ENCODE assay signal across 1 cellular context in the genomic region with DNA sequence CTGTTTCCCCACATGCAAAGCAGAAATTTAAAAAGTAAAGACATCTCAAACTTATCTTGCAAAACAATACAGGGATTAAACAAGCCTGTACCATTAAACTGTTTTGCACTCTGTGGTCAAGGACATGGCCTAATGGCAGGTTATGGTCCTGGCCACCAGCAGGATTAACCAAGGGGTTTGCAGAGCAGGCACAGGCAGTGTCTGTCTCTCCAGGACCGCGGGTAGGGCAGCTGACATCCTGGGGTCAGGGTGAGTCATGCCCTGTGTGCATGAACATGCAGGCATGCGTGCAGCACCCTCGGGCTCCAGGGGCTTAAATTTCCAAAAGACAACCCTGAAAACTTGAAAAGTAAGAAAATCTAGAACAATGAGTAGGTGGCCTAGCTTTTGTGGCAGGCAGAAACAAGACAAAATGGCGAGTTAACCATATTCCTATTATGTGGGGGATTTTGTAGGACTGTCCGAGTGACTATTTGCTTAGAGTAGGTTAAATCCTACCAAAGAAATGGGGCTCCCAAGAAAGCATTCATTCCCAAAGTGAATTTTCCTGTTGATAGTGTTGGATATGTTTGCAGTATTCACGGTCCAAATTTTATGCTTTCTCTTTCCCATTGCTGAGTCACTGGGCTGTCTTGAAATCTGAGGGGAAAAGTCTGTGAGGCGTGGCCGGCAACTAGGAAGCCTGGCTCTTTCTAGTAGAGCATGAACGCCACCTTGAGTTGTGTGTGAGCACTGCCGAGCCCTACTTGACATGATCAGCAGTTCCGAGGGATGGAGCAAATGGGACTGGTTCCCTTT.
TF ChIP-seq lines count a peak whose summit lies in the region.

No MANE protein-coding gene starts in this region.

TF ChIP-seq in K562, 482 proteins besides CTCF, POLR2A, EP300 and RAD21 (continued from another document and continues in another):
- TF ChIP-seq, protein P1, sequence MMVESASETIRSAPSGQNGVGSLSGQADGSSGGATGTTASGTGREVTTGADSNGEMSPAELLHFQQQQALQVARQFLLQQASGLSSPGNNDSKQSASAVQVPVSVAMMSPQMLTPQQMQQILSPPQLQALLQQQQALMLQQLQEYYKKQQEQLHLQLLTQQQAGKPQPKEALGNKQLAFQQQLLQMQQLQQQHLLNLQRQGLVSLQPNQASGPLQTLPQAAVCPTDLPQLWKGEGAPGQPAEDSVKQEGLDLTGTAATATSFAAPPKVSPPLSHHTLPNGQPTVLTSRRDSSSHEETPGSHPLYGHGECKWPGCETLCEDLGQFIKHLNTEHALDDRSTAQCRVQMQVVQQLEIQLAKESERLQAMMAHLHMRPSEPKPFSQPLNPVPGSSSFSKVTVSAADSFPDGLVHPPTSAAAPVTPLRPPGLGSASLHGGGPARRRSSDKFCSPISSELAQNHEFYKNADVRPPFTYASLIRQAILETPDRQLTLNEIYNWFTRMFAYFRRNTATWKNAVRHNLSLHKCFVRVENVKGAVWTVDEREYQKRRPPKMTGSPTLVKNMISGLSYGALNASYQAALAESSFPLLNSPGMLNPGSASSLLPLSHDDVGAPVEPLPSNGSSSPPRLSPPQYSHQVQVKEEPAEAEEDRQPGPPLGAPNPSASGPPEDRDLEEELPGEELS (CRISPR knock-in tag; IDR thresholded peaks at IDR 0.05; ENCODE audit: borderline replicate concordance) = no peak
- TF ChIP-seq MEF2A (IDR thresholded peaks at IDR 0.05; ENCODE audit: control insufficient read depth, low read depth, low read length) (no peak), CCNT2 (IDR thresholded peaks at IDR 0.05; ENCODE audit: borderline replicate concordance, extremely low read depth, insufficient read length, low read depth, low read length) (no peak), KAT8 (IDR thresholded peaks at IDR 0.05; ENCODE audit: low read depth) (no peak), CBFA2T2 (conservative IDR thresholded peaks at IDR 0.05) (no peak), DDX20 (tag; IDR thresholded peaks at IDR 0.05; ENCODE audit: low read depth) (no peak), RBM34 (IDR thresholded peaks at IDR 0.05; ENCODE audit: borderline replicate concordance, insufficient read depth, low read length) (no peak), ZNF780A (CRISPR knock-in tag; IDR thresholded peaks at IDR 0.05) (no peak), KDM1A (IDR thresholded peaks at IDR 0.05) (no peak), ZNF431 (CRISPR knock-in tag; IDR thresholded peaks at IDR 0.05) (no peak), HDAC8 (tag; IDR thresholded peaks at IDR 0.05) (no peak), SIN3B (IDR thresholded peaks at IDR 0.05; ENCODE audit: low read depth) (no peak), EZH2 (IDR thresholded peaks at IDR 0.05; ENCODE audit: borderline replicate concordance, low read depth, low read length) (no peak), ZNF316 (IDR thresholded peaks at IDR 0.05) (peak; percentile 94), KLF6 (CRISPR knock-in tag; IDR thresholded peaks at IDR 0.05; ENCODE audit: borderline replicate concordance) (no peak), YY1 (IDR thresholded peaks at IDR 0.05; ENCODE audit: borderline replicate concordance in 1 of 3, control insufficient read depth in 1 of 3, extremely low read depth in 1 of 3, insufficient read depth in 3 of 3, insufficient read length in 1 of 3, insufficient replicate concordance in 2 of 3, low read depth in 1 of 3, low read length in 2 of 3) (peak in 1 of 3 experiments; percentile 31), ZSCAN29 (IDR thresholded peaks at IDR 0.05) (no peak), CC2D1A (IDR thresholded peaks at IDR 0.05) (no peak), ZBED1 (IDR thresholded peaks at IDR 0.05) (no peak), ZNF766 (CRISPR knock-in tag; conservative IDR thresholded peaks at IDR 0.05) (no peak), ADNP (tag; IDR thresholded peaks at IDR 0.05) (no peak), ZNF239 (CRISPR knock-in tag; IDR thresholded peaks at IDR 0.05) (no peak), SMAD1 (IDR thresholded peaks at IDR 0.05; ENCODE audit: low read depth, low read length, partially characterized antibody) (no peak), MTA1 (IDR thresholded peaks at IDR 0.05; ENCODE audit: borderline replicate concordance) (no peak)
- TF ChIP-seq, protein P2, sequence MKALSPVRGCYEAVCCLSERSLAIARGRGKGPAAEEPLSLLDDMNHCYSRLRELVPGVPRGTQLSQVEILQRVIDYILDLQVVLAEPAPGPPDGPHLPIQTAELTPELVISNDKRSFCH (CRISPR knock-in tag; IDR thresholded peaks at IDR 0.05) = no peak
- TF ChIP-seq, protein P2 (tag; IDR thresholded peaks at IDR 0.05) = no peak
- TF ChIP-seq, protein P3, sequence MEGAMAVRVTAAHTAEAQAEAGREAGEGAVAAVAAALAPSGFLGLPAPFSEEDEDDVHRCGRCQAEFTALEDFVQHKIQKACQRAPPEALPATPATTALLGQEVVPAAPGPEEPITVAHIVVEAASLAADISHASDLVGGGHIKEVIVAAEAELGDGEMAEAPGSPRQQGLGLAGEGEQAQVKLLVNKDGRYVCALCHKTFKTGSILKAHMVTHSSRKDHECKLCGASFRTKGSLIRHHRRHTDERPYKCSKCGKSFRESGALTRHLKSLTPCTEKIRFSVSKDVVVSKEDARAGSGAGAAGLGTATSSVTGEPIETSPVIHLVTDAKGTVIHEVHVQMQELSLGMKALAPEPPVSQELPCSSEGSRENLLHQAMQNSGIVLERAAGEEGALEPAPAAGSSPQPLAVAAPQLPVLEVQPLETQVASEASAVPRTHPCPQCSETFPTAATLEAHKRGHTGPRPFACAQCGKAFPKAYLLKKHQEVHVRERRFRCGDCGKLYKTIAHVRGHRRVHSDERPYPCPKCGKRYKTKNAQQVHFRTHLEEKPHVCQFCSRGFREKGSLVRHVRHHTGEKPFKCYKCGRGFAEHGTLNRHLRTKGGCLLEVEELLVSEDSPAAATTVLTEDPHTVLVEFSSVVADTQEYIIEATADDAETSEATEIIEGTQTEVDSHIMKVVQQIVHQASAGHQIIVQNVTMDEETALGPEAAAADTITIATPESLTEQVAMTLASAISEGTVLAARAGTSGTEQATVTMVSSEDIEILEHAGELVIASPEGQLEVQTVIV (CRISPR knock-in tag; IDR thresholded peaks at IDR 0.05; ENCODE audit: borderline replicate concordance) = no peak
- TF ChIP-seq, protein P4, sequence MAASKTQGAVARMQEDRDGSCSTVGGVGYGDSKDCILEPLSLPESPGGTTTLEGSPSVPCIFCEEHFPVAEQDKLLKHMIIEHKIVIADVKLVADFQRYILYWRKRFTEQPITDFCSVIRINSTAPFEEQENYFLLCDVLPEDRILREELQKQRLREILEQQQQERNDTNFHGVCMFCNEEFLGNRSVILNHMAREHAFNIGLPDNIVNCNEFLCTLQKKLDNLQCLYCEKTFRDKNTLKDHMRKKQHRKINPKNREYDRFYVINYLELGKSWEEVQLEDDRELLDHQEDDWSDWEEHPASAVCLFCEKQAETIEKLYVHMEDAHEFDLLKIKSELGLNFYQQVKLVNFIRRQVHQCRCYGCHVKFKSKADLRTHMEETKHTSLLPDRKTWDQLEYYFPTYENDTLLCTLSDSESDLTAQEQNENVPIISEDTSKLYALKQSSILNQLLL (CRISPR knock-in tag; IDR thresholded peaks at IDR 0.05; ENCODE audit: borderline replicate concordance) = no peak
- TF ChIP-seq, protein P5, sequence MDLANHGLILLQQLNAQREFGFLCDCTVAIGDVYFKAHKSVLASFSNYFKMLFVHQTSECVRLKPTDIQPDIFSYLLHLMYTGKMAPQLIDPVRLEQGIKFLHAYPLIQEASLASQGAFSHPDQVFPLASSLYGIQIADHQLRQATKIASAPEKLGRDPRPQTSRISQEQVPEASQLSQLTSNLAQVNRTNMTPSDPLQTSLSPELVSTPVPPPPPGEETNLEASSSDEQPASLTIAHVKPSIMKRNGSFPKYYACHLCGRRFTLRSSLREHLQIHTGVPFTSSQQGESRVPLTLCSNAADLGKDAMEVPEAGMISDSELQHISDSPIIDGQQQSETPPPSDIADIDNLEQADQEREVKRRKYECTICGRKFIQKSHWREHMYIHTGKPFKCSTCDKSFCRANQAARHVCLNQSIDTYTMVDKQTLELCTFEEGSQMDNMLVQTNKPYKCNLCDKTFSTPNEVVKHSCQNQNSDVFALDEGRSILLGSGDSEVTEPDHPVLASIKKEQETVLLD (IDR thresholded peaks at IDR 0.05) = peak; percentile 47; the same call in 1 of the 2 replicates
- TF ChIP-seq, protein P6, sequence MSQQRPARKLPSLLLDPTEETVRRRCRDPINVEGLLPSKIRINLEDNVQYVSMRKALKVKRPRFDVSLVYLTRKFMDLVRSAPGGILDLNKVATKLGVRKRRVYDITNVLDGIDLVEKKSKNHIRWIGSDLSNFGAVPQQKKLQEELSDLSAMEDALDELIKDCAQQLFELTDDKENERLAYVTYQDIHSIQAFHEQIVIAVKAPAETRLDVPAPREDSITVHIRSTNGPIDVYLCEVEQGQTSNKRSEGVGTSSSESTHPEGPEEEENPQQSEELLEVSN (IDR thresholded peaks at IDR 0.05; ENCODE audit: borderline replicate concordance in 1 of 2, extremely low read depth in 1 of 2, insufficient read depth in 1 of 2, insufficient read length in 1 of 2, low read depth in 1 of 2, low read length in 1 of 2, poor library complexity in 1 of 2, severe bottlenecking in 1 of 2) = no peak
- TF ChIP-seq, protein P7, sequence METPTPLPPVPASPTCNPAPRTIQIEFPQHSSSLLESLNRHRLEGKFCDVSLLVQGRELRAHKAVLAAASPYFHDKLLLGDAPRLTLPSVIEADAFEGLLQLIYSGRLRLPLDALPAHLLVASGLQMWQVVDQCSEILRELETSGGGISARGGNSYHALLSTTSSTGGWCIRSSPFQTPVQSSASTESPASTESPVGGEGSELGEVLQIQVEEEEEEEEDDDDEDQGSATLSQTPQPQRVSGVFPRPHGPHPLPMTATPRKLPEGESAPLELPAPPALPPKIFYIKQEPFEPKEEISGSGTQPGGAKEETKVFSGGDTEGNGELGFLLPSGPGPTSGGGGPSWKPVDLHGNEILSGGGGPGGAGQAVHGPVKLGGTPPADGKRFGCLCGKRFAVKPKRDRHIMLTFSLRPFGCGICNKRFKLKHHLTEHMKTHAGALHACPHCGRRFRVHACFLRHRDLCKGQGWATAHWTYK (CRISPR knock-in tag; IDR thresholded peaks at IDR 0.05) = no peak
- TF ChIP-seq, protein P8, sequence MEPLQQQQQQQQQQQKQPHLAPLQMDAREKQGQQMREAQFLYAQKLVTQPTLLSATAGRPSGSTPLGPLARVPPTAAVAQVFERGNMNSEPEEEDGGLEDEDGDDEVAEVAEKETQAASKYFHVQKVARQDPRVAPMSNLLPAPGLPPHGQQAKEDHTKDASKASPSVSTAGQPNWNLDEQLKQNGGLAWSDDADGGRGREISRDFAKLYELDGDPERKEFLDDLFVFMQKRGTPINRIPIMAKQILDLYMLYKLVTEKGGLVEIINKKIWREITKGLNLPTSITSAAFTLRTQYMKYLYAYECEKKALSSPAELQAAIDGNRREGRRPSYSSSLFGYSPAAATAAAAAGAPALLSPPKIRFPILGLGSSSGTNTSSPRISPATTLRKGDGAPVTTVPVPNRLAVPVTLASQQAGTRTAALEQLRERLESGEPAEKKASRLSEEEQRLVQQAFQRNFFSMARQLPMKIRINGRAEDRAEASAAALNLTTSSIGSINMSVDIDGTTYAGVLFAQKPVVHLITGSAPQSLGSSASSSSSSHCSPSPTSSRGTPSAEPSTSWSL (CRISPR knock-in tag; IDR thresholded peaks at IDR 0.05; ENCODE audit: borderline replicate concordance) = no peak
- TF ChIP-seq, protein P9, sequence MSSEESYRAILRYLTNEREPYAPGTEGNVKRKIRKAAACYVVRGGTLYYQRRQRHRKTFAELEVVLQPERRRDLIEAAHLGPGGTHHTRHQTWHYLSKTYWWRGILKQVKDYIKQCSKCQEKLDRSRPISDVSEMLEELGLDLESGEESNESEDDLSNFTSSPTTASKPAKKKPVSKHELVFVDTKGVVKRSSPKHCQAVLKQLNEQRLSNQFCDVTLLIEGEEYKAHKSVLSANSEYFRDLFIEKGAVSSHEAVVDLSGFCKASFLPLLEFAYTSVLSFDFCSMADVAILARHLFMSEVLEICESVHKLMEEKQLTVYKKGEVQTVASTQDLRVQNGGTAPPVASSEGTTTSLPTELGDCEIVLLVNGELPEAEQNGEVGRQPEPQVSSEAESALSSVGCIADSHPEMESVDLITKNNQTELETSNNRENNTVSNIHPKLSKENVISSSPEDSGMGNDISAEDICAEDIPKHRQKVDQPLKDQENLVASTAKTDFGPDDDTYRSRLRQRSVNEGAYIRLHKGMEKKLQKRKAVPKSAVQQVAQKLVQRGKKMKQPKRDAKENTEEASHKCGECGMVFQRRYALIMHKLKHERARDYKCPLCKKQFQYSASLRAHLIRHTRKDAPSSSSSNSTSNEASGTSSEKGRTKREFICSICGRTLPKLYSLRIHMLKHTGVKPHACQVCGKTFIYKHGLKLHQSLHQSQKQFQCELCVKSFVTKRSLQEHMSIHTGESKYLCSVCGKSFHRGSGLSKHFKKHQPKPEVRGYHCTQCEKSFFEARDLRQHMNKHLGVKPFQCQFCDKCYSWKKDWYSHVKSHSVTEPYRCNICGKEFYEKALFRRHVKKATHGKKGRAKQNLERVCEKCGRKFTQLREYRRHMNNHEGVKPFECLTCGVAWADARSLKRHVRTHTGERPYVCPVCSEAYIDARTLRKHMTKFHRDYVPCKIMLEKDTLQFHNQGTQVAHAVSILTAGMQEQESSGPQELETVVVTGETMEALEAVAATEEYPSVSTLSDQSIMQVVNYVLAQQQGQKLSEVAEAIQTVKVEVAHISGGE (CRISPR knock-in tag; IDR thresholded peaks at IDR 0.05) = no peak
- TF ChIP-seq, protein P10, sequence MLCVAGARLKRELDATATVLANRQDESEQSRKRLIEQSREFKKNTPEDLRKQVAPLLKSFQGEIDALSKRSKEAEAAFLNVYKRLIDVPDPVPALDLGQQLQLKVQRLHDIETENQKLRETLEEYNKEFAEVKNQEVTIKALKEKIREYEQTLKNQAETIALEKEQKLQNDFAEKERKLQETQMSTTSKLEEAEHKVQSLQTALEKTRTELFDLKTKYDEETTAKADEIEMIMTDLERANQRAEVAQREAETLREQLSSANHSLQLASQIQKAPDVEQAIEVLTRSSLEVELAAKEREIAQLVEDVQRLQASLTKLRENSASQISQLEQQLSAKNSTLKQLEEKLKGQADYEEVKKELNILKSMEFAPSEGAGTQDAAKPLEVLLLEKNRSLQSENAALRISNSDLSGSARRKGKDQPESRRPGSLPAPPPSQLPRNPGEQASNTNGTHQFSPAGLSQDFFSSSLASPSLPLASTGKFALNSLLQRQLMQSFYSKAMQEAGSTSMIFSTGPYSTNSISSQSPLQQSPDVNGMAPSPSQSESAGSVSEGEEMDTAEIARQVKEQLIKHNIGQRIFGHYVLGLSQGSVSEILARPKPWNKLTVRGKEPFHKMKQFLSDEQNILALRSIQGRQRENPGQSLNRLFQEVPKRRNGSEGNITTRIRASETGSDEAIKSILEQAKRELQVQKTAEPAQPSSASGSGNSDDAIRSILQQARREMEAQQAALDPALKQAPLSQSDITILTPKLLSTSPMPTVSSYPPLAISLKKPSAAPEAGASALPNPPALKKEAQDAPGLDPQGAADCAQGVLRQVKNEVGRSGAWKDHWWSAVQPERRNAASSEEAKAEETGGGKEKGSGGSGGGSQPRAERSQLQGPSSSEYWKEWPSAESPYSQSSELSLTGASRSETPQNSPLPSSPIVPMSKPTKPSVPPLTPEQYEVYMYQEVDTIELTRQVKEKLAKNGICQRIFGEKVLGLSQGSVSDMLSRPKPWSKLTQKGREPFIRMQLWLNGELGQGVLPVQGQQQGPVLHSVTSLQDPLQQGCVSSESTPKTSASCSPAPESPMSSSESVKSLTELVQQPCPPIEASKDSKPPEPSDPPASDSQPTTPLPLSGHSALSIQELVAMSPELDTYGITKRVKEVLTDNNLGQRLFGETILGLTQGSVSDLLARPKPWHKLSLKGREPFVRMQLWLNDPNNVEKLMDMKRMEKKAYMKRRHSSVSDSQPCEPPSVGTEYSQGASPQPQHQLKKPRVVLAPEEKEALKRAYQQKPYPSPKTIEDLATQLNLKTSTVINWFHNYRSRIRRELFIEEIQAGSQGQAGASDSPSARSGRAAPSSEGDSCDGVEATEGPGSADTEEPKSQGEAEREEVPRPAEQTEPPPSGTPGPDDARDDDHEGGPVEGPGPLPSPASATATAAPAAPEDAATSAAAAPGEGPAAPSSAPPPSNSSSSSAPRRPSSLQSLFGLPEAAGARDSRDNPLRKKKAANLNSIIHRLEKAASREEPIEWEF (CRISPR knock-in tag; IDR thresholded peaks at IDR 0.05) = no peak
